Comparison of ENCODE assay signal across 12 cellular contexts in genomic region chr9:2228641-2229040, GRCh38.
DNase-seq lines count a peak whose midpoint lies in the region; ATAC-seq, FAIRE-seq and TF ChIP-seq lines count a peak whose summit lies in the region.
"Had no signal": no experiment of that assay in that cellular context is flagged by ENCODE, and none has a peak within 500 bp of the region (broad histone marks: within the 10 kb centered on the region; RNA-seq: fewer than 3 reads in every experiment).

No MANE protein-coding gene starts in this region.

- H3K36me3 Mint-ChIP-seq in activated naive CD4-positive, alpha-beta T cell treated with anti-CD3 and anti-CD28 coated beads for 36 hours (ENCODE audit: low read depth): no peaks in the 10 kb centered on the region

- CTCF ChIA-PET in HEK293T (lab: Yijun Ruan, JAX): no interaction called here
- CTCF ChIA-PET in activated naive CD4-positive, alpha-beta T cell treated with anti-CD3 and anti-CD28 coated beads for 36 hours (lab: Charles Lee): no interaction called here

- H3K4me1 Mint-ChIP-seq in activated naive CD4-positive, alpha-beta T cell treated with anti-CD3 and anti-CD28 coated beads for 36 hours (ENCODE audit: low read depth): no peaks in the 10 kb centered on the region

- no peak overlapping the region for H4K8ac ChIP-seq in mesendoderm (ENCODE audit: low read depth, low read length)

- no peak overlapping the region for H3K9ac ChIP-seq in OCI-LY1 (ENCODE audit: low read length)
- H3K9ac ChIP-seq in mesendoderm (ENCODE audit: low read length): peak overlapping the region; percentile 14

- H3K9me3 ChIP-seq in OCI-LY1 (ENCODE audit: low read length): peaks cover 3% of the 10 kb centered on the region; the same call in 1 of the 2 replicates

- peak overlapping the region; percentile 80 for H2AK5ac ChIP-seq in mesendoderm (ENCODE audit: low read length)

- DNase-seq in GM12891 (ENCODE audit: insufficient read length, low spot score) (no peak), mesendoderm (no peak), C1 segment of cervical spinal cord (lab: John Stamatoyannopoulos, UW) (no peak), HEK293T (ENCODE audit: extremely low spot score) (no peak)
- no peak for DNase-seq in activated naive CD4-positive, alpha-beta T cell treated with anti-CD3 and anti-CD28 coated beads for 36 hours

- H3K79me2 ChIP-seq in OCI-LY1 (ENCODE audit: insufficient read depth, low read length) (no peaks in the 10 kb centered on the region), mesendoderm (ENCODE audit: control insufficient read depth, insufficient read depth, low read length) (no peaks in the 10 kb centered on the region)

- intact Hi-C loops in activated naive CD4-positive, alpha-beta T cell treated with anti-CD3 and anti-CD28 coated beads for 36 hours (cut with micrococcal nuclease): no loop called here

- no peak overlapping the region for H3K4me3 ChIP-seq in OCI-LY1 (ENCODE audit: low read depth, low read length, poor library complexity, severe bottlenecking)
- no peak overlapping the region for H3K4me3 ChIP-seq in mesendoderm (ENCODE audit: low read length)

- no peak overlapping the region for H3K18ac ChIP-seq in mesendoderm (ENCODE audit: low read length)

- H3K27me3 ChIP-seq in OCI-LY1 (ENCODE audit: insufficient read depth, low read length) (no peaks in the 10 kb centered on the region), mesendoderm (ENCODE audit: insufficient read depth, low read length, poor library complexity) (no peaks in the 10 kb centered on the region)

- no CpG with 5 or more reads among the region's 2 CpGs for WGBS in mesendoderm (ENCODE audit: extremely low coverage, insufficient coverage, low lambda C conversion rate)

- no peak overlapping the region for H3K4me2 ChIP-seq in OCI-LY1 (ENCODE audit: low read length)
- no peak overlapping the region for H3K4me2 ChIP-seq in mesendoderm (ENCODE audit: low read length)

- TF ChIP-seq POLR2A in GM12891 (IDR thresholded peaks at IDR 0.05; ENCODE audit: low read depth, low read length): no peak

- peak overlapping the region; percentile 66 for H2BK5ac ChIP-seq in mesendoderm (ENCODE audit: low read length)

- no peak for TF ChIP-seq CTCF in OCI-LY1 (IDR thresholded peaks at IDR 0.05; ENCODE audit: low read length)

- POLR2A ChIA-PET in HEK293T (lab: Yijun Ruan, JAX): no interaction called here

- H3K79me1 ChIP-seq in mesendoderm (ENCODE audit: low read length): no peaks in the 10 kb centered on the region

- H3K27me3 Mint-ChIP-seq in activated naive CD4-positive, alpha-beta T cell treated with anti-CD3 and anti-CD28 coated beads for 36 hours (ENCODE audit: low read depth): no peaks in the 10 kb centered on the region

- peak overlapping the region; percentile 38 for H3K56ac ChIP-seq in mesendoderm (ENCODE audit: low read length)

- no peaks in the 10 kb centered on the region for H4K20me1 ChIP-seq in OCI-LY1 (ENCODE audit: insufficient read depth, low read length)

- H4K5ac ChIP-seq in mesendoderm (ENCODE audit: low read length): no peak overlapping the region

- H2BK15ac ChIP-seq in mesendoderm (replicated peaks; ENCODE audit: low read depth): no peak overlapping the region

- no peak overlapping the region for H2BK120ac ChIP-seq in mesendoderm (ENCODE audit: low read depth, low read length)

- H3K4me1 ChIP-seq in OCI-LY1 (ENCODE audit: insufficient read depth, low read length, severe bottlenecking): peaks cover 19% of the 10 kb centered on the region
- no peaks in the 10 kb centered on the region for H3K4me1 ChIP-seq in mesendoderm (ENCODE audit: control insufficient read depth, low read depth, low read length)

- H3K4me3 Mint-ChIP-seq in activated naive CD4-positive, alpha-beta T cell treated with anti-CD3 and anti-CD28 coated beads for 36 hours: no peak overlapping the region
- H3K4me3 Mint-ChIP-seq: activated CD4-positive, alpha-beta memory T cell treated with anti-CD3 and anti-CD28 coated beads for 36 hours; activated T-helper 1 cell treated with anti-CD3 and anti-CD28 coated beads, Interleukin-12 subunit alpha, Interleukin-12 subunit beta, Interleukin-2, Interleukin-4 antibody, amounts not matched to agents 30 ng/mL and 10 ng/mL and 1 ng/mL, durations not matched to agents 14 hours and 24 hours and 36 hours had no signal

- ATAC-seq in GM21723 (IDR thresholded peaks at IDR 0.05; ENCODE audit: unreplicated experiment): peak; percentile 28
- ATAC-seq in HG02763 (IDR thresholded peaks at IDR 0.05; ENCODE audit: unreplicated experiment): no peak

- no peak overlapping the region for H3K23ac ChIP-seq in mesendoderm (ENCODE audit: low read length)

- H2AFZ ChIP-seq in OCI-LY1 (ENCODE audit: low read length): no peak overlapping the region

- no peak for FAIRE-seq in GM12891 (lab: Jason Lieb, UNC)
- FAIRE-seq: keratinocyte, urothelium cell line had no signal

- peaks cover 4% of the 10 kb centered on the region for H3K9me3 Mint-ChIP-seq in activated naive CD4-positive, alpha-beta T cell treated with anti-CD3 and anti-CD28 coated beads for 36 hours
- H3K9me3 Mint-ChIP-seq: activated T-helper 1 cell treated with anti-CD3 and anti-CD28 coated beads, Interleukin-12 subunit alpha, Interleukin-12 subunit beta, Interleukin-2, Interleukin-4 antibody, amounts not matched to agents 30 ng/mL and 10 ng/mL and 1 ng/mL, durations not matched to agents 14 hours and 24 hours and 36 hours had no signal

- no peak overlapping the region for H3K27ac Mint-ChIP-seq in activated naive CD4-positive, alpha-beta T cell treated with anti-CD3 and anti-CD28 coated beads for 36 hours
- H3K27ac Mint-ChIP-seq: activated CD4-positive, alpha-beta memory T cell treated with anti-CD3 and anti-CD28 coated beads for 36 hours; activated T-helper 1 cell treated with anti-CD3 and anti-CD28 coated beads, Interleukin-12 subunit alpha, Interleukin-12 subunit beta, Interleukin-2, Interleukin-4 antibody, amounts not matched to agents 30 ng/mL and 10 ng/mL and 1 ng/mL, durations not matched to agents 14 hours and 24 hours and 36 hours had no signal

- H3K4ac ChIP-seq in mesendoderm (ENCODE audit: low read depth, low read length): no peak overlapping the region

- H3K27ac ChIP-seq in OCI-LY1 (ENCODE audit: low read depth, low read length, poor library complexity, severe bottlenecking) (peak overlapping the region; percentile 14), mesendoderm (ENCODE audit: low read depth, low read length) (no peak overlapping the region)

- H3K9me2 ChIP-seq in OCI-LY1 (ENCODE audit: low read depth, low read length): no peaks in the 10 kb centered on the region

- H3K36me3 ChIP-seq in OCI-LY1 (ENCODE audit: insufficient read depth, low read length) (no peaks in the 10 kb centered on the region), mesendoderm (ENCODE audit: control insufficient read depth, insufficient read depth, low read length) (no peaks in the 10 kb centered on the region)

- H3F3A ChIP-seq in OCI-LY1 (ENCODE audit: insufficient read depth, low read length): no peaks in the 10 kb centered on the region

TF ChIP-seq in GM12891, 5 proteins besides CTCF, POLR2A, EP300 and RAD21:
- TF ChIP-seq SPI1 (IDR thresholded peaks at IDR 0.05; ENCODE audit: low read depth, low read length): peak; percentile 70
- TF ChIP-seq PAX5 (IDR thresholded peaks at IDR 0.05; ENCODE audit: insufficient read depth, low read length, severe bottlenecking): no peak
TF ChIP-seq in GM12891: peak in this region for 1.

TF ChIP-seq in HEK293T, 16 proteins besides CTCF, POLR2A, EP300 and RAD21:
- no peak for TF ChIP-seq TARDBP (IDR thresholded peaks at IDR 0.05)
- TF ChIP-seq FOXK2 (IDR thresholded peaks at IDR 0.05): no peak
- no peak for TF ChIP-seq SUZ12 (IDR thresholded peaks at IDR 0.05)
- TF ChIP-seq BHLHE40 (IDR thresholded peaks at IDR 0.05; ENCODE audit: borderline replicate concordance): no peak
- TF ChIP-seq FOXA1 (IDR thresholded peaks at IDR 0.05): no peak
